ENCODE assay signal across 1 cellular context in genomic region chr17:47830991-47831933, GRCh38.
TF ChIP-seq lines count a peak whose summit lies in the region.

A gene with protein sequence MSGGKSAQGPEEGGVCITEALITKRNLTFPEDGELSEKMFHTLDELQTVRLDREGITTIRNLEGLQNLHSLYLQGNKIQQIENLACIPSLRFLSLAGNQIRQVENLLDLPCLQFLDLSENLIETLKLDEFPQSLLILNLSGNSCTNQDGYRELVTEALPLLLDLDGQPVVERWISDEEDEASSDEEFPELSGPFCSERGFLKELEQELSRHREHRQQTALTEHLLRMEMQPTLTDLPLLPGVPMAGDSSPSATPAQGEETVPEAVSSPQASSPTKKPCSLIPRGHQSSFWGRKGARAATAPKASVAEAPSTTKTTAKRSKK (plus strand): TSS chr17:47831670. CDS start chr17:47831990, 320 bp downstream.
TSS of gene MRPL10 (minus strand) at chr17:47831541. CDS start at chr17:47831511, 30 bp downstream.

TF ChIP-seq in HepG2, 621 proteins besides CTCF, POLR2A, EP300 and RAD21 (continued from another document and continues in another):
- TF ChIP-seq TRIM24 (CRISPR knock-in tag; IDR thresholded peaks at IDR 0.05) (no peak), KLF6 (CRISPR knock-in tag; IDR thresholded peaks at IDR 0.05) (peak; percentile 78; the same call in 1 of the 2 replicates), CHCHD3 (CRISPR knock-in tag; IDR thresholded peaks at IDR 0.05) (no peak), HDAC6 (IDR thresholded peaks at IDR 0.05; ENCODE audit: low read depth, low read length) (no peak), FOXO1 (CRISPR knock-in tag; IDR thresholded peaks at IDR 0.05) (peak; percentile 74; the same call in 1 of the 2 replicates), NCOA2 (CRISPR knock-in tag; IDR thresholded peaks at IDR 0.05) (peak; percentile 55; the same call in 1 of the 2 replicates), ATF3 (CRISPR knock-in tag; IDR thresholded peaks at IDR 0.05) (peak; percentile 41; the same call in 1 of the 2 replicates), ZNF724P (CRISPR knock-in tag; IDR thresholded peaks at IDR 0.05; ENCODE audit: borderline replicate concordance) (no peak), FOXK1 (CRISPR knock-in tag; IDR thresholded peaks at IDR 0.05; ENCODE audit: borderline replicate concordance, low read depth) (peak; percentile 86), DR1 (CRISPR knock-in tag; IDR thresholded peaks at IDR 0.05) (peak; percentile 61), ZNF775 (CRISPR knock-in tag; IDR thresholded peaks at IDR 0.05; ENCODE audit: borderline replicate concordance) (no peak; the same call in 1 of the 2 replicates), THAP11 (CRISPR knock-in tag; IDR thresholded peaks at IDR 0.05) (peak; percentile 96), DNMT1 (CRISPR knock-in tag; IDR thresholded peaks at IDR 0.05) (peak; percentile 86; the same call in 1 of the 2 replicates), ZNF260 (CRISPR knock-in tag; IDR thresholded peaks at IDR 0.05; ENCODE audit: borderline replicate concordance, low read depth) (no peak), ZNF644 (CRISPR knock-in tag; IDR thresholded peaks at IDR 0.05; ENCODE audit: low read depth) (no peak), ZNF234 (CRISPR knock-in tag; conservative IDR thresholded peaks at IDR 0.05) (no peak), ZFAT (CRISPR knock-in tag; conservative IDR thresholded peaks at IDR 0.05) (no peak), NPAS2 (CRISPR knock-in tag; IDR thresholded peaks at IDR 0.05; ENCODE audit: borderline replicate concordance) (no peak), ZNF496 (CRISPR knock-in tag; IDR thresholded peaks at IDR 0.05; ENCODE audit: insufficient replicate concordance) (no peak), ZFY (CRISPR knock-in tag; IDR thresholded peaks at IDR 0.05) (peak; percentile 80), SP2 (CRISPR knock-in tag; IDR thresholded peaks at IDR 0.05) (peak; percentile 80), TCF7 (IDR thresholded peaks at IDR 0.05; ENCODE audit: low read depth) (no peak), ZNF562 (CRISPR knock-in tag; IDR thresholded peaks at IDR 0.05; ENCODE audit: borderline replicate concordance) (no peak), MEF2D (CRISPR knock-in tag; IDR thresholded peaks at IDR 0.05) (no peak; the same call in 1 of the 2 replicates), PAX8 (CRISPR knock-in tag; IDR thresholded peaks at IDR 0.05; ENCODE audit: borderline replicate concordance) (no peak), TFAP4 (IDR thresholded peaks at IDR 0.05; ENCODE audit: borderline replicate concordance, low read depth) (no peak; the same call in 1 of the 2 replicates), FOXK2 (IDR thresholded peaks at IDR 0.05) (no peak), ZNF337 (CRISPR knock-in tag; IDR thresholded peaks at IDR 0.05; ENCODE audit: borderline replicate concordance, low read depth) (peak; percentile 87; the same call in 1 of the 2 replicates), PHF8 (CRISPR knock-in tag; IDR thresholded peaks at IDR 0.05) (peak; percentile 95), CENPX (CRISPR knock-in tag; IDR thresholded peaks at IDR 0.05) (no peak), ZBTB38 (CRISPR knock-in tag; IDR thresholded peaks at IDR 0.05) (peak; percentile 87), HOXD1 (CRISPR knock-in tag; IDR thresholded peaks at IDR 0.05) (peak; percentile 41; the same call in 1 of the 2 replicates), CREB3 (CRISPR knock-in tag; IDR thresholded peaks at IDR 0.05) (no peak), HHEX (CRISPR knock-in tag; IDR thresholded peaks at IDR 0.05) (no peak), PHB2 (IDR thresholded peaks at IDR 0.05; ENCODE audit: partially characterized antibody) (no peak), SOX5 (CRISPR knock-in tag; IDR thresholded peaks at IDR 0.05; ENCODE audit: borderline replicate concordance) (no peak; the same call in 1 of the 2 replicates), NR2F6 (IDR thresholded peaks at IDR 0.05) (no peak), NR2F6 (CRISPR knock-in tag; IDR thresholded peaks at IDR 0.05) (peak; percentile 62; the same call in 1 of the 2 replicates), CBX2 (IDR thresholded peaks at IDR 0.05; ENCODE audit: low read depth, low read length) (no peak), CBX2 (CRISPR knock-in tag; IDR thresholded peaks at IDR 0.05; ENCODE audit: low read depth) (no peak), ZNF468 (CRISPR knock-in tag; IDR thresholded peaks at IDR 0.05) (no peak), ZNF30 (CRISPR knock-in tag; IDR thresholded peaks at IDR 0.05) (no peak), ASH2L (IDR thresholded peaks at IDR 0.05; ENCODE audit: insufficient read length, low read depth, low read length) (peak; percentile 95), ZNF24 (IDR thresholded peaks at IDR 0.05) (no peak), ZNF3 (CRISPR knock-in tag; IDR thresholded peaks at IDR 0.05) (0 out of 2 replicates have a peak, but pooled peaks have one; percentile 11), ZNF660 (CRISPR knock-in tag; IDR thresholded peaks at IDR 0.05; ENCODE audit: borderline replicate concordance, low read depth) (no peak), SYNCRIP (IDR thresholded peaks at IDR 0.05; ENCODE audit: insufficient read depth, low read depth, low read length) (no peak), JARID2 (CRISPR knock-in tag; IDR thresholded peaks at IDR 0.05; ENCODE audit: insufficient replicate concordance) (peak; percentile 63), SAP130 (CRISPR knock-in tag; IDR thresholded peaks at IDR 0.05; ENCODE audit: low read depth) (peak; percentile 98), ZNF567 (CRISPR knock-in tag; IDR thresholded peaks at IDR 0.05; ENCODE audit: borderline replicate concordance) (peak; percentile 78; the same call in 1 of the 2 replicates), ZNF225 (CRISPR knock-in tag; IDR thresholded peaks at IDR 0.05) (peak; percentile 88; the same call in 1 of the 2 replicates), E2F5 (CRISPR knock-in tag; conservative IDR thresholded peaks at IDR 0.05) (peak; percentile 67; the same call in 1 of the 2 replicates)
- TF ChIP-seq, protein P1, sequence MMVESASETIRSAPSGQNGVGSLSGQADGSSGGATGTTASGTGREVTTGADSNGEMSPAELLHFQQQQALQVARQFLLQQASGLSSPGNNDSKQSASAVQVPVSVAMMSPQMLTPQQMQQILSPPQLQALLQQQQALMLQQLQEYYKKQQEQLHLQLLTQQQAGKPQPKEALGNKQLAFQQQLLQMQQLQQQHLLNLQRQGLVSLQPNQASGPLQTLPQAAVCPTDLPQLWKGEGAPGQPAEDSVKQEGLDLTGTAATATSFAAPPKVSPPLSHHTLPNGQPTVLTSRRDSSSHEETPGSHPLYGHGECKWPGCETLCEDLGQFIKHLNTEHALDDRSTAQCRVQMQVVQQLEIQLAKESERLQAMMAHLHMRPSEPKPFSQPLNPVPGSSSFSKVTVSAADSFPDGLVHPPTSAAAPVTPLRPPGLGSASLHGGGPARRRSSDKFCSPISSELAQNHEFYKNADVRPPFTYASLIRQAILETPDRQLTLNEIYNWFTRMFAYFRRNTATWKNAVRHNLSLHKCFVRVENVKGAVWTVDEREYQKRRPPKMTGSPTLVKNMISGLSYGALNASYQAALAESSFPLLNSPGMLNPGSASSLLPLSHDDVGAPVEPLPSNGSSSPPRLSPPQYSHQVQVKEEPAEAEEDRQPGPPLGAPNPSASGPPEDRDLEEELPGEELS (CRISPR knock-in tag; IDR thresholded peaks at IDR 0.05), result no peak
- TF ChIP-seq, protein P2, sequence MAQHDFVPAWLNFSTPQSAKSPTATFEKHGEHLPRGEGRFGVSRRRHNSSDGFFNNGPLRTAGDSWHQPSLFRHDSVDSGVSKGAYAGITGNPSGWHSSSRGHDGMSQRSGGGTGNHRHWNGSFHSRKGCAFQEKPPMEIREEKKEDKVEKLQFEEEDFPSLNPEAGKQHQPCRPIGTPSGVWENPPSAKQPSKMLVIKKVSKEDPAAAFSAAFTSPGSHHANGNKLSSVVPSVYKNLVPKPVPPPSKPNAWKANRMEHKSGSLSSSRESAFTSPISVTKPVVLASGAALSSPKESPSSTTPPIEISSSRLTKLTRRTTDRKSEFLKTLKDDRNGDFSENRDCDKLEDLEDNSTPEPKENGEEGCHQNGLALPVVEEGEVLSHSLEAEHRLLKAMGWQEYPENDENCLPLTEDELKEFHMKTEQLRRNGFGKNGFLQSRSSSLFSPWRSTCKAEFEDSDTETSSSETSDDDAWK (CRISPR knock-in tag; IDR thresholded peaks at IDR 0.05), result no peak
- TF ChIP-seq, protein P3, sequence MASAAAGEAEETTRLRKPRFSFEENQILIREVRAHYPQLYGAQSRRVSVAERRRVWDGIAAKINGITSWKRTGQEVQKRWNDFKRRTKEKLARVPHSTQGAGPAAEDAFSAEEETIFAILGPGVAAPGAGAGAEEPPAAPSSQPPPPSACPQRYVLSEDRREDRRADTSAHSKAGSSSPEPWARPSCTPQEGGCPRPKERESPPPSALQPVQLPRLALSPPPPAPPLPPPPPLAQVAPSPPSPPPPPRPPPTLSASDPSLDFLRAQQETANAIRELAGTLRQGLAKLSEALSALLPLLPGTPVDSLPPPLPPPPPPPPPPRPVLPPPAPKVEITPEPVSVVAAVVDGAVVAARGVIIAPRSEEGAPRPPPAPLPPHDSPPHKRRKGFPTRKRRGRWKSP (CRISPR knock-in tag; IDR thresholded peaks at IDR 0.05), result peak; percentile 50; the same call in 1 of the 2 replicates
- TF ChIP-seq, protein P4, sequence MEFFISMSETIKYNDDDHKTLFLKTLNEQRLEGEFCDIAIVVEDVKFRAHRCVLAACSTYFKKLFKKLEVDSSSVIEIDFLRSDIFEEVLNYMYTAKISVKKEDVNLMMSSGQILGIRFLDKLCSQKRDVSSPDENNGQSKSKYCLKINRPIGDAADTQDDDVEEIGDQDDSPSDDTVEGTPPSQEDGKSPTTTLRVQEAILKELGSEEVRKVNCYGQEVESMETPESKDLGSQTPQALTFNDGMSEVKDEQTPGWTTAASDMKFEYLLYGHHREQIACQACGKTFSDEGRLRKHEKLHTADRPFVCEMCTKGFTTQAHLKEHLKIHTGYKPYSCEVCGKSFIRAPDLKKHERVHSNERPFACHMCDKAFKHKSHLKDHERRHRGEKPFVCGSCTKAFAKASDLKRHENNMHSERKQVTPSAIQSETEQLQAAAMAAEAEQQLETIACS (CRISPR knock-in tag; IDR thresholded peaks at IDR 0.05), result no peak
- TF ChIP-seq, protein P5, sequence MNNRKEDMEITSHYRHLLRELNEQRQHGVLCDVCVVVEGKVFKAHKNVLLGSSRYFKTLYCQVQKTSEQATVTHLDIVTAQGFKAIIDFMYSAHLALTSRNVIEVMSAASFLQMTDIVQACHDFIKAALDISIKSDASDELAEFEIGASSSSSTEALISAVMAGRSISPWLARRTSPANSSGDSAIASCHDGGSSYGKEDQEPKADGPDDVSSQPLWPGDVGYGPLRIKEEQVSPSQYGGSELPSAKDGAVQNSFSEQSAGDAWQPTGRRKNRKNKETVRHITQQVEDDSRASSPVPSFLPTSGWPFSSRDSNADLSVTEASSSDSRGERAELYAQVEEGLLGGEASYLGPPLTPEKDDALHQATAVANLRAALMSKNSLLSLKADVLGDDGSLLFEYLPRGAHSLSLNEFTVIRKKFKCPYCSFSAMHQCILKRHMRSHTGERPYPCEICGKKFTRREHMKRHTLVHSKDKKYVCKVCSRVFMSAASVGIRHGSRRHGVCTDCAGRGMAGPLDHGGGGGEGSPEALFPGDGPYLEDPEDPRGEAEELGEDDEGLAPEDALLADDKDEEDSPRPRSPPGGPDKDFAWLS (CRISPR knock-in tag; IDR thresholded peaks at IDR 0.05; ENCODE audit: borderline replicate concordance), result no peak; the same call in 1 of the 2 replicates
